ENCODE assay signal across 8 cellular contexts in the genomic region with DNA sequence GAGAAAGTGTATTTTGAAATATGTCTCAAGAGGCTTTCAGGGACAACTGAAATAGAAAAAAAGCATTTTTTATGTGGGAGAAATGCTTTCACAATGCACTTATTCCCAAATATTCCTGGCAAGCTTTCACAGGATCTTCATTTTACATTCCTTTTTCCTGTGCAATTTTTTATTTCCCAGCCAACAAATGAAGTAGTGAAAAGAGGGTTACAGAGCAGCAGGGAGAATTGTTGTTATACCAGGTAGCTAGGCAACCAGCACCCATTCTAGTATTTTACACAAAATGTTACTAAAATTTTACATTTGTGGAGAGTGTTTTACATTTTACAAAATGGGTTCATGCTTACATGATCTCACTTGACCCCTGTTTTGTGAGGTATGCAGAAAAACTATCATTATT.
"Had no signal": no experiment of that assay in that cellular context is flagged by ENCODE, and none has a peak within 500 bp of the region (broad histone marks: within the 10 kb centered on the region; RNA-seq: fewer than 3 reads in every experiment).

No MANE protein-coding gene starts in this region.

- ATAC-seq: GM23338, HCT116 had no signal

- DNase-seq: GM23248, GOT3, H7, H9, HCEC 1CT, HFFc6 had no signal
